28 cellular contexts compared by ENCODE assay signal in the genomic region with DNA sequence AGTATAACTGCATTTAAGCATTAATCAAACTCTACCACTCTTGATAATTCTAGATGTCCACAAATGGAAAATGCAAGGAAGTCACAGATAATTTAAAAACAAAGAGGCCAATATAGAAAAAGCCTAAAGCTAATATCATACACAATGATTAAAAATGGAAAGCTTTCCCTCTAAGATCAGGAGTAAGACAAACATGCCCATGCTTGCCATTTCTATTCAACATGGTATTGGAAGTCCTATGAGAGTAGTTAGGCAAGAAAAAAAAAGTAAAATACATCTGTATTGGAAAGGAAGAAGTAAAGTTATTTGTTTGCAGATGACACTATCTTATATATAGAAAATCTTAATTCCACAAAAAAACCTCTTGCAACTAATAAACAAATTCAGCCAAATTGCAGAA.
"Had no signal": no experiment of that assay in that cellular context is flagged by ENCODE, and none has a peak within 500 bp of the region (broad histone marks: within the 10 kb centered on the region; RNA-seq: fewer than 3 reads in every experiment).

No MANE protein-coding gene starts in this region.

- H3K27ac ChIP-seq: neural progenitor cell, ovary, parathyroid adenoma, psoas muscle, right lobe of liver, sigmoid colon, stomach, thoracic aorta, thyroid gland, tibial nerve, upper lobe of left lung, vagina had no signal

- FAIRE-seq: small intestine, urothelium cell line had no signal

- H3K4me2 ChIP-seq: neural progenitor cell had no signal

- H3K36me3 Mint-ChIP-seq: stimulated activated effector memory CD8-positive, alpha-beta T cell treated with anti-CD3 and anti-CD28 coated beads, Interleukin-12 subunit alpha, Interleukin-12 subunit beta, amount 100 ng/mL, for 72 hours had no signal

- H3K4me3 Mint-ChIP-seq: nephron; neural progenitor cell; stimulated activated effector memory CD8-positive, alpha-beta T cell treated with anti-CD3 and anti-CD28 coated beads, Interleukin-12 subunit alpha, Interleukin-12 subunit beta, amount 100 ng/mL, for 72 hours; stimulated activated naive B cell treated with anti-CD40 and anti-IgM and Interleukin-4, amounts not matched to agents 10 μg/mL and 1 μg/mL and 100 μg/mL, for 72 hours; stimulated activated naive CD8-positive, alpha-beta T cell treated with anti-CD3 and anti-CD28 coated beads, Interleukin-15, Interleukin-2, amounts not matched to agents 100 ng/mL and 50 ng/mL, for 24 hours had no signal

- ATAC-seq: psoas muscle; right cardiac atrium; right lobe of liver; stimulated activated effector memory CD8-positive, alpha-beta T cell treated with anti-CD3 and anti-CD28 coated beads, Interleukin-12 subunit alpha, Interleukin-12 subunit beta, amount 100 ng/mL, for 72 hours; stimulated activated naive B cell treated with anti-CD40 and anti-IgM and Interleukin-4, amounts not matched to agents 10 μg/mL and 1 μg/mL and 100 μg/mL, for 72 hours had no signal

- H3K27me3 Mint-ChIP-seq: progenitor cell of endocrine pancreas; stimulated activated naive B cell treated with anti-CD40 and anti-IgM and Interleukin-4, amounts not matched to agents 10 μg/mL and 1 μg/mL and 100 μg/mL, for 72 hours; stimulated activated naive CD8-positive, alpha-beta T cell treated with anti-CD3 and anti-CD28 coated beads, Interleukin-15, Interleukin-2, amounts not matched to agents 100 ng/mL and 50 ng/mL, for 24 hours had no signal

- DNase-seq: occipital lobe; ovary; posterior cingulate gyrus; psoas muscle; right cardiac atrium; right lobe of liver; sigmoid colon; small intestine; stimulated activated CD4-positive, alpha-beta T cell treated with anti-CD3 and anti-CD28 coated beads, Interleukin-15, amount 100 ng/mL, for 24 hours; stimulated activated CD4-positive, alpha-beta T cell treated with anti-CD3 and anti-CD28 coated beads, Interleukin-2, amount 100 ng/mL, for 24 hours; stimulated activated CD4-positive, alpha-beta T cell treated with anti-CD3 and anti-CD28 coated beads, Interleukin-2, amount 100 ng/mL, for 48 hours; stimulated activated CD4-positive, alpha-beta T cell treated with anti-CD3 and anti-CD28 coated beads, Interleukin-4, amount 100 ng/mL, for 24 hours; stimulated activated naive B cell treated with anti-CD40 and anti-IgM and Interleukin-4, amounts not matched to agents 10 μg/mL and 1 μg/mL and 100 μg/mL, for 72 hours; stimulated activated naive CD4-positive, alpha-beta T cell treated with Interleukin-2 at 50 U/mL for 16 hours; stomach; thyroid gland; trophoblast cell; upper lobe of left lung had no signal

- H3K27ac Mint-ChIP-seq: nephron; neural progenitor cell; progenitor cell of endocrine pancreas; stimulated activated effector memory CD8-positive, alpha-beta T cell treated with anti-CD3 and anti-CD28 coated beads, Interleukin-12 subunit alpha, Interleukin-12 subunit beta, amount 100 ng/mL, for 72 hours; stimulated activated naive B cell treated with anti-CD40 and anti-IgM and Interleukin-4, amounts not matched to agents 10 μg/mL and 1 μg/mL and 100 μg/mL, for 72 hours; stimulated activated naive CD8-positive, alpha-beta T cell treated with anti-CD3 and anti-CD28 coated beads, Interleukin-15, Interleukin-2, amounts not matched to agents 100 ng/mL and 50 ng/mL, for 24 hours had no signal

- H3K4me1 ChIP-seq: neural progenitor cell, parathyroid adenoma, psoas muscle, right lobe of liver, sigmoid colon, stomach, thyroid gland, tibial nerve, upper lobe of left lung, vagina had no signal

- H3K9me3 ChIP-seq: ovary, right lobe of liver, thyroid gland, vagina had no signal

- H3K4me1 Mint-ChIP-seq: nephron; neural progenitor cell; stimulated activated effector memory CD8-positive, alpha-beta T cell treated with anti-CD3 and anti-CD28 coated beads, Interleukin-12 subunit alpha, Interleukin-12 subunit beta, amount 100 ng/mL, for 72 hours; stimulated activated naive B cell treated with anti-CD40 and anti-IgM and Interleukin-4, amounts not matched to agents 10 μg/mL and 1 μg/mL and 100 μg/mL, for 72 hours had no signal

- H3K4me3 ChIP-seq: neural progenitor cell, ovary, psoas muscle, right lobe of liver, sigmoid colon, stomach, thoracic aorta, thyroid gland, tibial nerve, upper lobe of left lung, vagina had no signal
